15 cellular contexts compared by ENCODE assay signal in genomic region chr1:220160027-220160426, GRCh38.
DNase-seq lines count a peak whose midpoint lies in the region; ATAC-seq and TF ChIP-seq lines count a peak whose summit lies in the region.
"Had no signal": no experiment of that assay in that cellular context is flagged by ENCODE, and none has a peak within 500 bp of the region (broad histone marks: within the 10 kb centered on the region; RNA-seq: fewer than 3 reads in every experiment).

No MANE protein-coding gene starts in this region.

- H3K9me3 Mint-ChIP-seq in CD4-positive, alpha-beta T cell: no peaks in the 10 kb centered on the region
- no peaks in the 10 kb centered on the region for H3K9me3 Mint-ChIP-seq in activated T-helper 17 cell treated with anti-CD3 and anti-CD28 coated beads, Interleukin-2, amount 50 U/mL, for 72 hours
- H3K9me3 Mint-ChIP-seq in central memory CD8-positive, alpha-beta T cell: no peaks in the 10 kb centered on the region
- no peaks in the 10 kb centered on the region for H3K9me3 Mint-ChIP-seq in T-helper 2 cell treated with Interferon-gamma antibody and Interleukin-4, amounts not matched to agents 5 μg/mL and 100 μg/mL, for 36 hours
- H3K9me3 Mint-ChIP-seq: GM23338 had no signal

- H3K27ac ChIP-seq in CD4-positive, alpha-beta T cell (ENCODE audit: low read depth, low read length): no peak overlapping the region
- H3K27ac ChIP-seq: BLaER1 treated with 17β-estradiol and CSF1 and Interleukin-3, amounts not matched to agents 10 nM and 100 nM had no signal

- H3K27me3 ChIP-seq in CD4-positive, alpha-beta T cell (ENCODE audit: control insufficient read depth, insufficient read depth, low read length): no peaks in the 10 kb centered on the region
- H3K27me3 ChIP-seq: BLaER1 treated with 17β-estradiol and CSF1 and Interleukin-3, amounts not matched to agents 10 nM and 100 nM had no signal

- intact Hi-C loops in CD4-positive, alpha-beta T cell (cut with DNase I, micrococcal nuclease): no loop called here

- H3K36me3 Mint-ChIP-seq in CD4-positive, alpha-beta T cell (ENCODE audit: low read depth): peaks cover 86% of the 10 kb centered on the region
- H3K36me3 Mint-ChIP-seq in activated T-helper 17 cell treated with anti-CD3 and anti-CD28 coated beads, Interleukin-2, amount 50 U/mL, for 72 hours (ENCODE audit: low read depth): peaks cover 81% of the 10 kb centered on the region
- H3K36me3 Mint-ChIP-seq in central memory CD8-positive, alpha-beta T cell (ENCODE audit: insufficient read depth): peaks cover 29% of the 10 kb centered on the region
- peaks cover 52% of the 10 kb centered on the region for H3K36me3 Mint-ChIP-seq in T-helper 2 cell treated with Interferon-gamma antibody and Interleukin-4, amounts not matched to agents 5 μg/mL and 100 μg/mL, for 36 hours (ENCODE audit: low read depth)

- H3K27ac Mint-ChIP-seq in CD4-positive, alpha-beta T cell: peak overlapping the region; percentile 2
- peak overlapping the region; percentile 37 for H3K27ac Mint-ChIP-seq in activated T-helper 17 cell treated with anti-CD3 and anti-CD28 coated beads, Interleukin-2, amount 50 U/mL, for 72 hours
- peak overlapping the region; percentile 19 for H3K27ac Mint-ChIP-seq in central memory CD8-positive, alpha-beta T cell (ENCODE audit: low read depth)
- no peak overlapping the region for H3K27ac Mint-ChIP-seq in T-helper 2 cell treated with Interferon-gamma antibody and Interleukin-4, amounts not matched to agents 5 μg/mL and 100 μg/mL, for 36 hours
- H3K27ac Mint-ChIP-seq: GM23338 had no signal

- peaks cover 25% of the 10 kb centered on the region for H3K4me1 Mint-ChIP-seq in CD4-positive, alpha-beta T cell (ENCODE audit: low read depth)
- peaks cover 25% of the 10 kb centered on the region for H3K4me1 Mint-ChIP-seq in activated T-helper 17 cell treated with anti-CD3 and anti-CD28 coated beads, Interleukin-2, amount 50 U/mL, for 72 hours
- H3K4me1 Mint-ChIP-seq in central memory CD8-positive, alpha-beta T cell: peaks cover 13% of the 10 kb centered on the region
- peaks cover 39% of the 10 kb centered on the region for H3K4me1 Mint-ChIP-seq in T-helper 2 cell treated with Interferon-gamma antibody and Interleukin-4, amounts not matched to agents 5 μg/mL and 100 μg/mL, for 36 hours (ENCODE audit: low read depth)
- H3K4me1 Mint-ChIP-seq: GM23338 had no signal

- H3K4me3 Mint-ChIP-seq in CD4-positive, alpha-beta T cell: no peak overlapping the region
- H3K4me3 Mint-ChIP-seq in activated T-helper 17 cell treated with anti-CD3 and anti-CD28 coated beads, Interleukin-2, amount 50 U/mL, for 72 hours: no peak overlapping the region
- no peak overlapping the region for H3K4me3 Mint-ChIP-seq in central memory CD8-positive, alpha-beta T cell
- H3K4me3 Mint-ChIP-seq in T-helper 2 cell treated with Interferon-gamma antibody and Interleukin-4, amounts not matched to agents 5 μg/mL and 100 μg/mL, for 36 hours: no peak overlapping the region
- H3K4me3 Mint-ChIP-seq: CD4-positive, CD25-positive, alpha-beta regulatory T cell; GM23338 had no signal

- POLR2A ChIA-PET in CD4-positive, alpha-beta T cell (lab: Charles Lee): interaction anchor here (0.6 to 1.4 kb wide), 2 partner anchors 8 to 9 kb away, joined by 3 read pairs; no protein-coding TSS in a partner anchor

- TF ChIP-seq CTCF in CD4-positive, alpha-beta T cell (IDR thresholded peaks at IDR 0.05): no peak

- CTCF ChIA-PET in CD4-positive, alpha-beta T cell (lab: Charles Lee): interaction anchor here (1.3 kb wide), 1 partner anchor 10 kb away, joined by 4 read pairs; no protein-coding TSS in a partner anchor

- no peaks in the 10 kb centered on the region for H3K9me3 ChIP-seq in CD4-positive, alpha-beta T cell (ENCODE audit: control insufficient read depth, low read length)
- H3K9me3 ChIP-seq: BLaER1 treated with 17β-estradiol and CSF1 and Interleukin-3, amounts not matched to agents 10 nM and 100 nM had no signal

- H3K27me3 Mint-ChIP-seq in CD4-positive, alpha-beta T cell: no peaks in the 10 kb centered on the region
- H3K27me3 Mint-ChIP-seq in activated T-helper 17 cell treated with anti-CD3 and anti-CD28 coated beads, Interleukin-2, amount 50 U/mL, for 72 hours: no peaks in the 10 kb centered on the region
- no peaks in the 10 kb centered on the region for H3K27me3 Mint-ChIP-seq in central memory CD8-positive, alpha-beta T cell
- no peaks in the 10 kb centered on the region for H3K27me3 Mint-ChIP-seq in T-helper 2 cell treated with Interferon-gamma antibody and Interleukin-4, amounts not matched to agents 5 μg/mL and 100 μg/mL, for 36 hours (ENCODE audit: low read depth)
- H3K27me3 Mint-ChIP-seq: CD4-positive, CD25-positive, alpha-beta regulatory T cell had no signal

- no peak for ATAC-seq in CD4-positive, alpha-beta T cell (ENCODE audit: poor library complexity)
- no peak for ATAC-seq in activated T-helper 17 cell treated with anti-CD3 and anti-CD28 coated beads, Interleukin-2, amount 50 U/mL, for 72 hours (replicated peaks)
- no peak for ATAC-seq in central memory CD8-positive, alpha-beta T cell (replicated peaks; ENCODE audit: extremely low read depth, poor library complexity, severe bottlenecking)
- ATAC-seq in HG03521 (IDR thresholded peaks at IDR 0.05; ENCODE audit: unreplicated experiment) (no peak), GM21737 (IDR thresholded peaks at IDR 0.05; ENCODE audit: unreplicated experiment) (no peak)
- ATAC-seq: GM12878, GM23338 had no signal

- DNase-seq in CD4-positive, alpha-beta T cell: no peak
- no peak for DNase-seq in central memory CD8-positive, alpha-beta T cell (ENCODE audit: low spot score in 2 of 2)
- peak; percentile 11 for DNase-seq in iris pigment epithelial cell (ENCODE audit: low read depth)
- DNase-seq in T-helper 2 cell treated with Interferon-gamma antibody and Interleukin-4, amounts not matched to agents 5 μg/mL and 100 μg/mL, for 36 hours (ENCODE audit: low spot score): no peak
- no peak for DNase-seq in islet precursor cell
- DNase-seq: ACHN; CD4-positive, CD25-positive, alpha-beta regulatory T cell; DMS79; H7 had no signal
